ENCODE assay signal across 8 cellular contexts in genomic region chr1:86705633-86705985, GRCh38. TPM values are rescaled to one million over a fixed set of nuclear protein-coding genes. Genes with fewer than 3 reads are reported as not detected.
DNase-seq lines count a peak whose midpoint lies in the region; ATAC-seq, FAIRE-seq and TF ChIP-seq lines count a peak whose summit lies in the region.

No MANE protein-coding gene starts in this region.

- no peak for FAIRE-seq in GM12892 (lab: Jason Lieb, UNC)

- POLR2A ChIA-PET in WTC11 (lab: Charles Lee): interaction anchor here (1.0 to 1.1 kb wide), 3 partner anchors 61 to 212 kb away, joined by 3 read pairs; no protein-coding TSS in a partner anchor

- H3K4me3 ChIP-seq in HAP-1 (peak overlapping the region; percentile 77), skin epidermis (peak overlapping the region; percentile 63 to 95 (median 88))

- peak overlapping the region; percentile 86 for H3K27ac Mint-ChIP-seq in WTC11
- peak overlapping the region; percentile 97 for H3K27ac Mint-ChIP-seq in glutamatergic neuron (ENCODE audit: unreplicated experiment)

- peaks cover 17% of the 10 kb centered on the region for H3K4me1 ChIP-seq in HAP-1

- TF ChIP-seq CTCF in WTC11 (IDR thresholded peaks at IDR 0.05) (no peak), glutamatergic neuron (IDR thresholded peaks at IDR 0.05; ENCODE audit: partially characterized antibody, unreplicated experiment) (no peak)

- TF ChIP-seq POLR2A in GM12892 (IDR thresholded peaks at IDR 0.05; ENCODE audit: low read depth, low read length): no peak

- H3K27me3 Mint-ChIP-seq in WTC11 (ENCODE audit: low read depth) (peaks cover 8% of the 10 kb centered on the region; the same call in 1 of the 2 replicates), glutamatergic neuron (ENCODE audit: unreplicated experiment) (peaks cover 14% of the 10 kb centered on the region)

- DNase-seq in HAP-1 (ENCODE audit: low spot score in 2 of 2) (no peak), WTC11 (ENCODE audit: low spot score) (no peak), glutamatergic neuron (no peak), medulla oblongata (ENCODE audit: extremely low spot score) (no peak), GM12892 (ENCODE audit: insufficient read length) (no peak)

- no peaks in the 10 kb centered on the region; the same call in 1 of the 2 replicates for H3K36me3 ChIP-seq in HAP-1 (replicated peaks)

- CTCF ChIA-PET in WTC11 (lab: Charles Lee): interaction anchor here (0.8 to 2.9 kb wide), 13 partner anchors 9 to 309 kb away, joined by 3 to 36 read pairs (median 7); partner anchors contain the start of genes HS2ST1, ODF2L and SELENOF

- no peaks in the 10 kb centered on the region for H3K9me3 Mint-ChIP-seq in WTC11
- H3K9me3 Mint-ChIP-seq in glutamatergic neuron (ENCODE audit: unreplicated experiment): peaks cover 12% of the 10 kb centered on the region

- ATAC-seq in WTC11 (no peak), HG03520 (IDR thresholded peaks at IDR 0.05; ENCODE audit: unreplicated experiment) (no peak), GM18520 (IDR thresholded peaks at IDR 0.05; ENCODE audit: unreplicated experiment) (no peak)

- peak overlapping the region; percentile 96 to 100 (median 98) for H3K27ac ChIP-seq in skin epidermis

- H3K27me3 ChIP-seq in HAP-1 (ENCODE audit: low read depth): no peaks in the 10 kb centered on the region

- H3K36me3 Mint-ChIP-seq in WTC11 (peaks cover 6% of the 10 kb centered on the region), glutamatergic neuron (ENCODE audit: unreplicated experiment) (no peaks in the 10 kb centered on the region)

- in situ Hi-C loops in HAP-1 (cut with MboI; ENCODE audit: low sequenced_read_pairs): no loop called here

- H3K4me3 Mint-ChIP-seq in WTC11: peak overlapping the region; percentile 91
- peak overlapping the region; percentile 99 for H3K4me3 Mint-ChIP-seq in glutamatergic neuron (ENCODE audit: unreplicated experiment)

- H3K9me3 ChIP-seq in HAP-1: no peaks in the 10 kb centered on the region

- H3K4me1 Mint-ChIP-seq in WTC11 (peaks cover 25% of the 10 kb centered on the region), glutamatergic neuron (ENCODE audit: low read depth, unreplicated experiment) (peaks cover 4% of the 10 kb centered on the region)

TF ChIP-seq in WTC11, 78 proteins besides CTCF, POLR2A, EP300 and RAD21 (continues in another document):
- no peak for TF ChIP-seq ZSCAN18 (CRISPR knock-in tag; IDR thresholded peaks at IDR 0.05)
- TF ChIP-seq ZNF138 (CRISPR knock-in tag; conservative IDR thresholded peaks at IDR 0.05): no peak
- no peak for TF ChIP-seq ZNF416 (CRISPR knock-in tag; IDR thresholded peaks at IDR 0.05)
- TF ChIP-seq SMAD4 (CRISPR knock-in tag; IDR thresholded peaks at IDR 0.05): no peak
- TF ChIP-seq FOXP4 (CRISPR knock-in tag; IDR thresholded peaks at IDR 0.05): no peak
- TF ChIP-seq ATF1 (CRISPR knock-in tag; IDR thresholded peaks at IDR 0.05): no peak
- no peak for TF ChIP-seq ZNF219 (CRISPR knock-in tag; IDR thresholded peaks at IDR 0.05; ENCODE audit: borderline replicate concordance)
- no peak for TF ChIP-seq ATF2 (CRISPR knock-in tag; IDR thresholded peaks at IDR 0.05; ENCODE audit: borderline replicate concordance, low read depth)
- no peak for TF ChIP-seq CREM (CRISPR knock-in tag; IDR thresholded peaks at IDR 0.05)
- TF ChIP-seq TCF7 (CRISPR knock-in tag; IDR thresholded peaks at IDR 0.05; ENCODE audit: low read depth): no peak
- no peak for TF ChIP-seq SP1 (CRISPR knock-in tag; conservative IDR thresholded peaks at IDR 0.05)
- no peak for TF ChIP-seq GABPB1 (CRISPR knock-in tag; IDR thresholded peaks at IDR 0.05)
- TF ChIP-seq ZNF396 (CRISPR knock-in tag; IDR thresholded peaks at IDR 0.05; ENCODE audit: borderline replicate concordance): no peak
- TF ChIP-seq, protein P1, sequence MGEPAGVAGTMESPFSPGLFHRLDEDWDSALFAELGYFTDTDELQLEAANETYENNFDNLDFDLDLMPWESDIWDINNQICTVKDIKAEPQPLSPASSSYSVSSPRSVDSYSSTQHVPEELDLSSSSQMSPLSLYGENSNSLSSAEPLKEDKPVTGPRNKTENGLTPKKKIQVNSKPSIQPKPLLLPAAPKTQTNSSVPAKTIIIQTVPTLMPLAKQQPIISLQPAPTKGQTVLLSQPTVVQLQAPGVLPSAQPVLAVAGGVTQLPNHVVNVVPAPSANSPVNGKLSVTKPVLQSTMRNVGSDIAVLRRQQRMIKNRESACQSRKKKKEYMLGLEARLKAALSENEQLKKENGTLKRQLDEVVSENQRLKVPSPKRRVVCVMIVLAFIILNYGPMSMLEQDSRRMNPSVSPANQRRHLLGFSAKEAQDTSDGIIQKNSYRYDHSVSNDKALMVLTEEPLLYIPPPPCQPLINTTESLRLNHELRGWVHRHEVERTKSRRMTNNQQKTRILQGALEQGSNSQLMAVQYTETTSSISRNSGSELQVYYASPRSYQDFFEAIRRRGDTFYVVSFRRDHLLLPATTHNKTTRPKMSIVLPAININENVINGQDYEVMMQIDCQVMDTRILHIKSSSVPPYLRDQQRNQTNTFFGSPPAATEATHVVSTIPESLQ (CRISPR knock-in tag; IDR thresholded peaks at IDR 0.05): no peak
- TF ChIP-seq STAT6 (CRISPR knock-in tag; conservative IDR thresholded peaks at IDR 0.05; ENCODE audit: low read depth): no peak
- TF ChIP-seq GRHL2 (CRISPR knock-in tag; IDR thresholded peaks at IDR 0.05; ENCODE audit: insufficient replicate concordance, severe bottlenecking): no peak
- no peak for TF ChIP-seq IRF1 (CRISPR knock-in tag; IDR thresholded peaks at IDR 0.05)
- TF ChIP-seq FOXP1 (CRISPR knock-in tag; IDR thresholded peaks at IDR 0.05; ENCODE audit: borderline replicate concordance): no peak
- TF ChIP-seq ZNF232 (CRISPR knock-in tag; IDR thresholded peaks at IDR 0.05): no peak

RNA-seq across cellular contexts. Expression of gene SH3GLB1, which starts 1.2 kb away (rescaled TPM):
- total RNA-seq in WTC11 (2021) (32.5 to 36.4 TPM (median 33.8 TPM) in 3 replicates), glutamatergic neuron (ENCODE audit: unreplicated experiment) (113 TPM)
- 44.3 TPM for polyA plus RNA-seq in GM12892 (2012; ENCODE audit: missing spikeins)
